8 cellular contexts compared by ENCODE assay signal in genomic region chr3:47161983-47162694, GRCh38. TPM values are rescaled to one million over a fixed set of nuclear protein-coding genes. Genes with fewer than 3 reads are reported as not detected.
A peak's percentile ranks its signal among the peaks of the same experiment; 100 is the strongest.
DNase-seq lines count a peak whose midpoint lies in the region; ATAC-seq and TF ChIP-seq lines count a peak whose summit lies in the region.

No MANE protein-coding gene starts in this region.

- peaks cover 62% of the 10 kb centered on the region for H3K79me2 ChIP-seq in OCI-LY1 (ENCODE audit: insufficient read depth, low read length)

- H3K36me3 ChIP-seq in GM06990 (ENCODE audit: control insufficient read depth, insufficient read depth, low read length) (no peaks in the 10 kb centered on the region), OCI-LY1 (ENCODE audit: insufficient read depth, low read length) (peaks cover 18% of the 10 kb centered on the region; the same call in 1 of the 2 replicates)

- H3K9ac ChIP-seq in OCI-LY1 (ENCODE audit: low read length), result peak overlapping the region; percentile 81

- peaks cover 59% of the 10 kb centered on the region for H3K4me1 ChIP-seq in OCI-LY1 (ENCODE audit: insufficient read depth, low read length, severe bottlenecking)

- no peaks in the 10 kb centered on the region for H3K9me2 ChIP-seq in OCI-LY1 (ENCODE audit: low read depth, low read length)

- H3K9me3 ChIP-seq in OCI-LY1 (ENCODE audit: low read length), result no peaks in the 10 kb centered on the region

- H3F3A ChIP-seq in OCI-LY1 (ENCODE audit: insufficient read depth, low read length), result no peaks in the 10 kb centered on the region

- no peaks in the 10 kb centered on the region for H4K20me1 ChIP-seq in OCI-LY1 (ENCODE audit: insufficient read depth, low read length)

- H3K27me3 ChIP-seq in GM06990 (replicated peaks; ENCODE audit: control insufficient read depth, insufficient read depth, low read length), result no peaks in the 10 kb centered on the region
- no peaks in the 10 kb centered on the region for H3K27me3 ChIP-seq in OCI-LY1 (ENCODE audit: insufficient read depth, low read length)

- peak overlapping the region; percentile 81 for H3K27ac ChIP-seq in OCI-LY1 (ENCODE audit: low read depth, low read length, poor library complexity, severe bottlenecking)

- DNase-seq in GM06990 (ENCODE audit: extremely low read depth, insufficient read length) (no peak), epithelial cell of proximal tubule (ENCODE audit: low read depth) (no peak), pons (ENCODE audit: low spot score) (peak; percentile 28), DMS114 treated with DMSO at 0.1 percent for 48 hours (lab: John Stamatoyannopoulos, UW; ENCODE audit: unreplicated experiment) (no peak), DMS79 treated with DMSO at 0.1 percent for 48 hours (lab: John Stamatoyannopoulos, UW) (no peak), NK-92 (lab: John Stamatoyannopoulos, UW; ENCODE audit: unreplicated experiment) (no peak)

- ATAC-seq in GM21423 (IDR thresholded peaks at IDR 0.05; ENCODE audit: unreplicated experiment), result no peak

- H2AFZ ChIP-seq in OCI-LY1 (ENCODE audit: low read length), result no peak overlapping the region

- H3K4me3 ChIP-seq in GM06990 (replicated peaks; ENCODE audit: low read depth, low read length) (peak overlapping the region; percentile 91), OCI-LY1 (ENCODE audit: low read depth, low read length, poor library complexity, severe bottlenecking) (peak overlapping the region; percentile 76), epithelial cell of proximal tubule (ENCODE audit: low read depth, low read length) (peak overlapping the region; percentile 97)

- no peak for TF ChIP-seq CTCF in GM06990 (IDR thresholded peaks at IDR 0.05; ENCODE audit: insufficient read depth, low read length, poor library complexity, severe bottlenecking)
- no peak for TF ChIP-seq CTCF in OCI-LY1 (IDR thresholded peaks at IDR 0.05; ENCODE audit: low read length)
- TF ChIP-seq CTCF in epithelial cell of proximal tubule (conservative IDR thresholded peaks at IDR 0.05; ENCODE audit: low read depth, low read length), result no peak

- peak overlapping the region; percentile 99 for H3K4me2 ChIP-seq in OCI-LY1 (ENCODE audit: low read length)

RNA-seq across cellular contexts. Expression of gene SETD2, which starts 1.8 kb away (rescaled TPM):
- 17.4 and 21.3 TPM in 2 replicates for total RNA-seq in epithelial cell of proximal tubule
